ENCODE assay signal across 10 cellular contexts in genomic region chr18:63079114-63079513, GRCh38.
DNase-seq lines count a peak whose midpoint lies in the region; ATAC-seq and TF ChIP-seq lines count a peak whose summit lies in the region.
"Had no signal": no experiment of that assay in that cellular context is flagged by ENCODE, and none has a peak within 500 bp of the region (broad histone marks: within the 10 kb centered on the region; RNA-seq: fewer than 3 reads in every experiment).

No MANE protein-coding gene starts in this region.

- H3K27ac ChIP-seq in MM.1S (ENCODE audit: low read length) = no peak overlapping the region; the same call in 1 of the 2 replicates
- H3K27ac ChIP-seq in foreskin keratinocyte = no peak overlapping the region

- no peaks in the 10 kb centered on the region for H4K20me1 ChIP-seq in MM.1S (ENCODE audit: insufficient read depth, low read length)

- DNase-seq in MM.1S (peak; percentile 81), iPS-NIHi11 (ENCODE audit: low spot score) (peak; percentile 49), GDM1 (lab: John Stamatoyannopoulos, UW) (no peak), foreskin keratinocyte (no peak), SW480 (ENCODE audit: low spot score) (no peak)
- DNase-seq: activated T-cell treated with anti-CD3 and anti-CD28 coated beads, Interleukin-2, amount 50 U/mL, for 24 hours; left ventricle myocardium superior had no signal

- H3K9me3 ChIP-seq in MM.1S (replicated peaks; ENCODE audit: insufficient read depth, low read length) = no peaks in the 10 kb centered on the region

- H3K4me1 ChIP-seq in MM.1S (ENCODE audit: low read length) (peaks cover 8% of the 10 kb centered on the region; the same call in 1 of the 2 replicates), foreskin keratinocyte (no peaks in the 10 kb centered on the region)

- no peaks in the 10 kb centered on the region for H3K9me2 ChIP-seq in MM.1S (replicated peaks; ENCODE audit: insufficient read depth, low read length)

- no peaks in the 10 kb centered on the region for H3K79me2 ChIP-seq in MM.1S (ENCODE audit: low read length)

- no peak overlapping the region for H3K4me3 ChIP-seq in MM.1S (ENCODE audit: low read length)

- H3K27me3 ChIP-seq in MM.1S (replicated peaks; ENCODE audit: insufficient read depth, low read length) = 0 out of 2 replicates have a peak, but pooled peaks cover 3% of the 10 kb centered on the region
- H3K27me3 ChIP-seq in foreskin keratinocyte = peaks cover 6% of the 10 kb centered on the region

- no peaks in the 10 kb centered on the region for H3K36me3 ChIP-seq in MM.1S (replicated peaks; ENCODE audit: insufficient read depth, low read length)

- H2AFZ ChIP-seq in MM.1S (ENCODE audit: low read length) = no peak overlapping the region

- H3K9ac ChIP-seq in MM.1S (ENCODE audit: low read length) = no peak overlapping the region

- no peak overlapping the region for H3K4me2 ChIP-seq in MM.1S (ENCODE audit: low read depth, low read length)

- ATAC-seq in GM18511 (IDR thresholded peaks at IDR 0.05; ENCODE audit: unreplicated experiment) = peak; percentile 53
- ATAC-seq in GM21619 (IDR thresholded peaks at IDR 0.05; ENCODE audit: unreplicated experiment) = peak; percentile 34
- no peak for ATAC-seq in HG03196 (IDR thresholded peaks at IDR 0.05; ENCODE audit: unreplicated experiment)
- ATAC-seq in foreskin keratinocyte = no peak
- ATAC-seq: left ventricle myocardium superior had no signal

- H3F3A ChIP-seq in MM.1S (ENCODE audit: insufficient read depth, low read length) = peaks cover 10% of the 10 kb centered on the region; the same call in 1 of the 2 replicates

- TF ChIP-seq CTCF in MM.1S (IDR thresholded peaks at IDR 0.05; ENCODE audit: low read length) (no peak), foreskin keratinocyte (conservative IDR thresholded peaks at IDR 0.05) (no peak)

Comparison
In these comparisons a context has a peak if more than half of its experiments do, and no peak if none do; other contexts are left out.
1. ATAC-seq: peak in GM18511 (single experiment) and GM21619 (single experiment); none in HG03196 (single experiment) and foreskin keratinocyte (single experiment).
2. DNase-seq: peak in MM.1S (single experiment) and iPS-NIHi11 (single experiment); none in GDM1 (single experiment), foreskin keratinocyte (0 of 2) and SW480 (single experiment).